8 cellular contexts compared by ENCODE assay signal in genomic region chrX:53223068-53223693, GRCh38. TPM values are rescaled to one million over a fixed set of nuclear protein-coding genes. Genes with fewer than 3 reads are reported as not detected.
DNase-seq lines count a peak whose midpoint lies in the region; ATAC-seq and TF ChIP-seq lines count a peak whose summit lies in the region.

No MANE protein-coding gene starts in this region.

- in situ Hi-C loops in GM13977 (cut with MboI; ENCODE audit: low pct_unique_long_range_greater_than_20kb, low sequenced_read_pairs, unreplicated experiment) = no loop called here

- H3K9me3 Mint-ChIP-seq in activated CD4-positive, alpha-beta T cell treated with anti-CD3 and anti-CD28 coated beads, Interleukin-2, amount 10 ng/mL, durations not matched to agents 7 days and 5 days = no peaks in the 10 kb centered on the region
- H3K9me3 Mint-ChIP-seq in activated T-helper 1 cell treated with anti-CD3 and anti-CD28 coated beads, Interleukin-12 subunit alpha, Interleukin-12 subunit beta, Interleukin-2, Interleukin-4 antibody, amounts not matched to agents 30 ng/mL and 10 ng/mL and 1 ng/mL, durations not matched to agents 14 hours and 24 hours and 36 hours = no peaks in the 10 kb centered on the region
- no peaks in the 10 kb centered on the region for H3K9me3 Mint-ChIP-seq in immature natural killer cell

- peaks cover 44% of the 10 kb centered on the region for H3K4me1 Mint-ChIP-seq in activated CD4-positive, alpha-beta T cell treated with anti-CD3 and anti-CD28 coated beads, Interleukin-2, amount 10 ng/mL, durations not matched to agents 7 days and 5 days
- H3K4me1 Mint-ChIP-seq in activated T-helper 1 cell treated with anti-CD3 and anti-CD28 coated beads, Interleukin-12 subunit alpha, Interleukin-12 subunit beta, Interleukin-2, Interleukin-4 antibody, amounts not matched to agents 30 ng/mL and 10 ng/mL and 1 ng/mL, durations not matched to agents 14 hours and 24 hours and 36 hours (ENCODE audit: low read depth) = peaks cover 50% of the 10 kb centered on the region
- H3K4me1 Mint-ChIP-seq in immature natural killer cell = peaks cover 56 to 68% of the 10 kb centered on the region in 2 donors

- no peaks in the 10 kb centered on the region for H3K27me3 ChIP-seq in testis

- POLR2A ChIA-PET in activated CD4-positive, alpha-beta T cell treated with anti-CD3 and anti-CD28 coated beads, Interleukin-2, amount 10 ng/mL, durations not matched to agents 7 days and 5 days (lab: Charles Lee) = no interaction called here

- H3K36me3 ChIP-seq in testis (ENCODE audit: low read depth, missing control alignments) = no peaks in the 10 kb centered on the region

- H3K4me3 Mint-ChIP-seq in activated CD4-positive, alpha-beta T cell treated with anti-CD3 and anti-CD28 coated beads, Interleukin-2, amount 10 ng/mL, durations not matched to agents 7 days and 5 days = peak overlapping the region; percentile 90
- peak overlapping the region; percentile 97 for H3K4me3 Mint-ChIP-seq in activated T-helper 1 cell treated with anti-CD3 and anti-CD28 coated beads, Interleukin-12 subunit alpha, Interleukin-12 subunit beta, Interleukin-2, Interleukin-4 antibody, amounts not matched to agents 30 ng/mL and 10 ng/mL and 1 ng/mL, durations not matched to agents 14 hours and 24 hours and 36 hours
- H3K4me3 Mint-ChIP-seq in immature natural killer cell = peak overlapping the region; percentile 96 to 99 (median 98)

- H3K27me3 Mint-ChIP-seq in activated CD4-positive, alpha-beta T cell treated with anti-CD3 and anti-CD28 coated beads, Interleukin-2, amount 10 ng/mL, durations not matched to agents 7 days and 5 days = no peaks in the 10 kb centered on the region
- no peaks in the 10 kb centered on the region for H3K27me3 Mint-ChIP-seq in activated T-helper 1 cell treated with anti-CD3 and anti-CD28 coated beads, Interleukin-12 subunit alpha, Interleukin-12 subunit beta, Interleukin-2, Interleukin-4 antibody, amounts not matched to agents 30 ng/mL and 10 ng/mL and 1 ng/mL, durations not matched to agents 14 hours and 24 hours and 36 hours (ENCODE audit: insufficient read depth)
- peaks cover 11 to 19% (median 12%) of the 10 kb centered on the region in 3 donors for H3K27me3 Mint-ChIP-seq in immature natural killer cell (ENCODE audit: low read depth in 3 of 3)

- 18 to 43% methylated on average over 1 to 2 of the region's 2 CpGs for WGBS in testis, 2 donors

- no peak for DNase-seq in activated CD4-positive, alpha-beta T cell treated with anti-CD3 and anti-CD28 coated beads, Interleukin-2, amount 10 ng/mL, durations not matched to agents 7 days and 5 days
- DNase-seq in activated CD4-positive, alpha-beta T cell treated with anti-CD3 and anti-CD28 coated beads, Interleukin-2, amount 50 U/mL, for 48 hours = no peak
- no peak for DNase-seq in activated T-helper 1 cell treated with anti-CD3 and anti-CD28 coated beads, Interleukin-12 subunit alpha, Interleukin-12 subunit beta, Interleukin-2, Interleukin-4 antibody, amounts not matched to agents 30 ng/mL and 10 ng/mL and 1 ng/mL, durations not matched to agents 14 hours and 24 hours and 36 hours (ENCODE audit: low spot score)
- DNase-seq in immature natural killer cell (no peak), testis (peak; percentile 16), GM13977 (ENCODE audit: low spot score) (no peak), NCI-H146 treated with DMSO at 0.1 percent for 48 hours (lab: John Stamatoyannopoulos, UW; ENCODE audit: unreplicated experiment) (no peak)

- peaks cover 16% of the 10 kb centered on the region for H3K36me3 Mint-ChIP-seq in activated CD4-positive, alpha-beta T cell treated with anti-CD3 and anti-CD28 coated beads, Interleukin-2, amount 10 ng/mL, durations not matched to agents 7 days and 5 days (ENCODE audit: low read depth)
- H3K36me3 Mint-ChIP-seq in activated T-helper 1 cell treated with anti-CD3 and anti-CD28 coated beads, Interleukin-12 subunit alpha, Interleukin-12 subunit beta, Interleukin-2, Interleukin-4 antibody, amounts not matched to agents 30 ng/mL and 10 ng/mL and 1 ng/mL, durations not matched to agents 14 hours and 24 hours and 36 hours (ENCODE audit: low read depth) = peaks cover 21% of the 10 kb centered on the region
- peaks cover 0 to 11% (median 4%) of the 10 kb centered on the region in 3 donors for H3K36me3 Mint-ChIP-seq in immature natural killer cell

- H3K9me3 ChIP-seq in testis = no peaks in the 10 kb centered on the region

- H3K4me3 ChIP-seq in testis = peak overlapping the region in 1 of 2 donors; percentile 86

- intact Hi-C loops in activated T-helper 1 cell treated with anti-CD3 and anti-CD28 coated beads, Interleukin-12 subunit alpha, Interleukin-12 subunit beta, Interleukin-2, Interleukin-4 antibody, amounts not matched to agents 30 ng/mL and 10 ng/mL and 1 ng/mL, durations not matched to agents 14 hours and 24 hours and 36 hours (cut with micrococcal nuclease) = loop anchor here (10.0 kb wide), 2 partner anchors 312 to 1312 kb away; partner anchors contain the start of gene GNL3L
- intact Hi-C loops in testis (cut with DNase I; ENCODE audit: low total_unique reads) = no loop called here

- no peak overlapping the region for H3K27ac ChIP-seq in testis

- CTCF ChIA-PET in activated CD4-positive, alpha-beta T cell treated with anti-CD3 and anti-CD28 coated beads, Interleukin-2, amount 10 ng/mL, durations not matched to agents 7 days and 5 days (lab: Charles Lee) = interaction anchor here (0.8 kb wide), 1 partner anchor 22 kb away, joined by 3 read pairs; no protein-coding TSS in a partner anchor

- TF ChIP-seq CTCF in testis (IDR thresholded peaks at IDR 0.05) (no peak), GM13977 (IDR thresholded peaks at IDR 0.05; ENCODE audit: extremely low read depth, insufficient read depth, missing control alignments) (no peak)

- ATAC-seq in GM18520 (IDR thresholded peaks at IDR 0.05; ENCODE audit: unreplicated experiment) = no peak

- peak overlapping the region; percentile 98 for H3K27ac Mint-ChIP-seq in activated CD4-positive, alpha-beta T cell treated with anti-CD3 and anti-CD28 coated beads, Interleukin-2, amount 10 ng/mL, durations not matched to agents 7 days and 5 days
- peak overlapping the region; percentile 58 for H3K27ac Mint-ChIP-seq in activated T-helper 1 cell treated with anti-CD3 and anti-CD28 coated beads, Interleukin-12 subunit alpha, Interleukin-12 subunit beta, Interleukin-2, Interleukin-4 antibody, amounts not matched to agents 30 ng/mL and 10 ng/mL and 1 ng/mL, durations not matched to agents 14 hours and 24 hours and 36 hours
- peak overlapping the region; percentile 69 to 100 (median 99) for H3K27ac Mint-ChIP-seq in immature natural killer cell

- H3K4me1 ChIP-seq in testis = peaks cover 4% of the 10 kb centered on the region

- no peak for TF ChIP-seq POLR2A in testis (IDR thresholded peaks at IDR 0.05)

RNA-seq across cellular contexts. Expression of gene KDM5C, which starts 1.8 kb away (rescaled TPM):
- total RNA-seq in activated CD4-positive, alpha-beta T cell treated with anti-CD3 and anti-CD28 coated beads, Interleukin-2, amount 10 ng/mL, durations not matched to agents 7 days and 5 days = 10 to 100 TPM; 77.2 to 81.2 TPM
- 115 and 120 TPM in 2 replicates for total RNA-seq in activated T-helper 1 cell treated with anti-CD3 and anti-CD28 coated beads, Interleukin-12 subunit alpha, Interleukin-12 subunit beta, Interleukin-2, Interleukin-4 antibody, amounts not matched to agents 30 ng/mL and 10 ng/mL and 1 ng/mL, durations not matched to agents 14 hours and 24 hours and 36 hours
- polyA plus RNA-seq in immature natural killer cell = 10 to 100 TPM in 2 of 3 donors, 1 to 10 TPM in 1; 8.1 to 42.8 (median 21.1) TPM
- total RNA-seq in testis = 100 to 1,000 TPM; 104 to 134 TPM
- polyA plus RNA-seq in testis (ENCODE audit: insufficient read depth, low read depth, low replicate concordance) = 40.1 TPM

RNA-seq across cellular contexts. Expression of gene IQSEC2, which starts 58.2 kb away (rescaled TPM):
- under 1 TPM; 0.10 to 0.12 TPM for total RNA-seq in activated CD4-positive, alpha-beta T cell treated with anti-CD3 and anti-CD28 coated beads, Interleukin-2, amount 10 ng/mL, durations not matched to agents 7 days and 5 days
- 0.26 and 0.27 TPM in 2 replicates for total RNA-seq in activated T-helper 1 cell treated with anti-CD3 and anti-CD28 coated beads, Interleukin-12 subunit alpha, Interleukin-12 subunit beta, Interleukin-2, Interleukin-4 antibody, amounts not matched to agents 30 ng/mL and 10 ng/mL and 1 ng/mL, durations not matched to agents 14 hours and 24 hours and 36 hours
- 1 to 10 TPM in 1 of 3 donors, under 1 TPM in 2; 0.08 to 1.7 (median 0.21) TPM for polyA plus RNA-seq in immature natural killer cell
- total RNA-seq in testis = 10 to 100 TPM; 15.6 to 19.9 TPM
- 19.3 TPM for polyA plus RNA-seq in testis (ENCODE audit: insufficient read depth, low read depth, low replicate concordance)

Comparison
In these comparisons a context has a peak if more than half of its experiments do, and no peak if none do; other contexts are left out.
1. RNA of gene IQSEC2, which starts 58.2 kb away (total RNA-seq): 15.6 to 19.9 TPM in testis; 0.26 to 0.27 TPM in activated T-helper 1 cell treated with anti-CD3 and anti-CD28 coated beads, Interleukin-12 subunit alpha, Interleukin-12 subunit beta, Interleukin-2, Interleukin-4 antibody, amounts not matched to agents 30 ng/mL and 10 ng/mL and 1 ng/mL, durations not matched to agents 14 hours and 24 hours and 36 hours and 0.10 to 0.12 TPM in activated CD4-positive, alpha-beta T cell treated with anti-CD3 and anti-CD28 coated beads, Interleukin-2, amount 10 ng/mL, durations not matched to agents 7 days and 5 days; every median in the first group is over 10 times any median in the second.
2. Peak in every context shown above with its lines, with median percentiles within 50 percentile points of each other: H3K27ac Mint-ChIP-seq and H3K4me3 Mint-ChIP-seq.